In genomic region chr16:54326266-54326662, GRCh38 we compare ENCODE assay signal across 15 cellular contexts. TPM values are rescaled to one million over a fixed set of nuclear protein-coding genes. Genes with fewer than 3 reads are reported as not detected.
DNase-seq lines count a peak whose midpoint lies in the region; ATAC-seq and TF ChIP-seq lines count a peak whose summit lies in the region.
"Had no signal": no experiment of that assay in that cellular context is flagged by ENCODE, and none has a peak within 500 bp of the region (broad histone marks: within the 10 kb centered on the region; RNA-seq: fewer than 3 reads in every experiment).

No MANE protein-coding gene starts in this region.

- DNase-seq in AG08395 (ENCODE audit: low spot score) (peak; percentile 67), M059J (ENCODE audit: low read depth) (peak; percentile 85), fibroblast of pulmonary artery (ENCODE audit: low read depth) (peak; percentile 3), myocyte (ENCODE audit: low read depth) (peak; percentile 80), DMS53 treated with DMSO at 0.1 percent for 48 hours (lab: John Stamatoyannopoulos, UW; ENCODE audit: unreplicated experiment) (no peak), SKM-1 treated with dmso at 0.1 percent for 144 hours (lab: John Stamatoyannopoulos, UW; ENCODE audit: unreplicated experiment) (no peak), NCI-H2227 treated with DMSO at 0.1 percent for 48 hours (lab: John Stamatoyannopoulos, UW) (no peak)
- DNase-seq: activated naive CD4-positive, alpha-beta T cell treated with anti-CD3 and anti-CD28 coated beads, Interleukin-2, amount 50 U/mL, for 16 hours; naive thymus-derived CD8-positive, alpha-beta T cell; NCI-H2107; NCI-H748 treated with DMSO at 0.1 percent for 48 hours; retina; stimulated activated CD4-positive, alpha-beta T cell treated with anti-CD3 and anti-CD28 coated beads, Interleukin-2, amount 100 ng/mL, for 48 hours had no signal

- ATAC-seq in HG03565 (IDR thresholded peaks at IDR 0.05; ENCODE audit: unreplicated experiment): no peak
- ATAC-seq: naive thymus-derived CD8-positive, alpha-beta T cell had no signal

- TF ChIP-seq CTCF in fibroblast of pulmonary artery (IDR thresholded peaks at IDR 0.05; ENCODE audit: low read length, missing control alignments): no peak

- H3K4me3 ChIP-seq in fibroblast of pulmonary artery (replicated peaks; ENCODE audit: low read depth, low read length): no peak overlapping the region
- H3K4me3 ChIP-seq: tibial artery had no signal

RNA-seq across cellular contexts. Expression of gene IRX3, which starts 39.7 kb away (rescaled TPM):
- total RNA-seq in M059J (2014; rRNA removed; shearing (Covaris generic)): 8.4 and 12.7 TPM in 2 replicates
- total RNA-seq in myocyte: 67.1 and 109 TPM in 2 replicates
- polyA plus RNA-seq in myocyte (2012): 25.0 TPM
- total RNA-seq: naive thymus-derived CD8-positive, alpha-beta T cell had no signal
- polyA plus RNA-seq: naive thymus-derived CD8-positive, alpha-beta T cell had no signal

Comparison
In these comparisons a context has a peak if more than half of its experiments do, and no peak if none do; other contexts are left out.
1. DNase-seq: peak in AG08395 (single experiment), M059J (single experiment), fibroblast of pulmonary artery (single experiment) and myocyte (single experiment); none in DMS53 treated with DMSO at 0.1 percent for 48 hours (single experiment), SKM-1 treated with dmso at 0.1 percent for 144 hours (single experiment) and NCI-H2227 treated with DMSO at 0.1 percent for 48 hours (single experiment).